Comparison of ENCODE assay signal across 30 cellular contexts in genomic region chr4:174314274-174314673, GRCh38.
"Had no signal": no experiment of that assay in that cellular context is flagged by ENCODE, and none has a peak within 500 bp of the region (broad histone marks: within the 10 kb centered on the region; RNA-seq: fewer than 3 reads in every experiment).

No MANE protein-coding gene starts in this region.

- ATAC-seq: activated CD8-positive, alpha-beta T cell treated with anti-CD3 and anti-CD28 coated beads, Interleukin-2, amount 10 ng/mL, durations not matched to agents 7 days and 5 days; activated T-cell treated with anti-CD3 and anti-CD28 coated beads, Interleukin-2, amount 50 U/mL, for 72 hours; body of pancreas; gastroesophageal sphincter; natural killer cell treated with Interleukin-12 subunit alpha and Interleukin-12 subunit beta and Interleukin-15 and Interleukin-18, amount 100 ng/mL, for 72 hours; stimulated activated memory B cell treated with anti-CD40 and anti-IgM and Interleukin-4, amounts not matched to agents 10 μg/mL and 1 μg/mL and 100 μg/mL, for 72 hours; stimulated activated naive CD8-positive, alpha-beta T cell treated with anti-CD3 and anti-CD28 coated beads, Interleukin-15, amount 100 ng/mL, for 72 hours had no signal

- H2AFZ ChIP-seq: hepatocyte had no signal

- H3K79me2 ChIP-seq: hepatocyte had no signal

- H3K9me3 ChIP-seq: body of pancreas, gastroesophageal sphincter, right lobe of liver, uterus had no signal

- H3K4me1 ChIP-seq: body of pancreas, gastroesophageal sphincter, right lobe of liver, uterus had no signal

- H3K4me3 Mint-ChIP-seq: activated CD8-positive, alpha-beta T cell treated with anti-CD3 and anti-CD28 coated beads, Interleukin-2, amount 10 ng/mL, durations not matched to agents 7 days and 5 days; activated naive CD8-positive, alpha-beta T cell; activated T-cell treated with anti-CD3 and anti-CD28 coated beads, Interleukin-2, amount 50 U/mL, for 72 hours; memory B cell; natural killer cell treated with Interleukin-12 subunit alpha and Interleukin-12 subunit beta and Interleukin-15 and Interleukin-18, amount 100 ng/mL, for 72 hours; stimulated activated memory B cell treated with anti-CD40 and anti-IgM and Interleukin-4, amounts not matched to agents 10 μg/mL and 1 μg/mL and 100 μg/mL, for 72 hours; stimulated activated naive CD8-positive, alpha-beta T cell treated with anti-CD3 and anti-CD28 coated beads, Interleukin-15, amount 100 ng/mL, for 72 hours; type B pancreatic cell; WTC11 had no signal

- DNase-seq: activated CD4-positive, alpha-beta T cell treated with anti-CD3 and anti-CD28 coated beads for 1 hour; activated CD8-positive, alpha-beta T cell treated with anti-CD3 and anti-CD28 coated beads, Interleukin-2, amount 10 ng/mL, durations not matched to agents 7 days and 5 days; activated effector memory CD4-positive, alpha-beta T cell treated with Interleukin-2 at 50 U/mL for 16 hours; activated naive CD4-positive, alpha-beta T cell treated with Interleukin-2 at 50 U/mL for 16 hours; activated T-cell treated with anti-CD3 and anti-CD28 coated beads for 4 hours; activated T-cell treated with anti-CD3 and anti-CD28 coated beads, Interleukin-2, amount 50 U/mL, for 72 hours; anterior cingulate cortex; body of pancreas; dermis blood vessel endothelial cell; effector CD4-positive, alpha-beta T cell; posterior cingulate gyrus; right lobe of liver; small intestine; stimulated activated CD4-positive, alpha-beta T cell treated with anti-CD3 and anti-CD28 coated beads, Interleukin-1b, Interleukin-23, amount 100 ng/mL, for 48 hours; stimulated activated CD4-positive, alpha-beta T cell treated with anti-CD3 and anti-CD28 coated beads, Interleukin-4, amount 100 ng/mL, for 4 hours; stimulated activated CD8-positive, alpha-beta memory T cell treated with anti-CD3 and anti-CD28 coated beads, Interleukin-4, amount 100 ng/mL, for 48 hours; stimulated activated naive CD8-positive, alpha-beta T cell treated with anti-CD3 and anti-CD28 coated beads, Interleukin-15, amount 100 ng/mL, for 72 hours; substantia nigra; T-helper 2 cell; uterus had no signal

- H3K27ac Mint-ChIP-seq: activated CD8-positive, alpha-beta T cell treated with anti-CD3 and anti-CD28 coated beads, Interleukin-2, amount 10 ng/mL, durations not matched to agents 7 days and 5 days; activated T-cell treated with anti-CD3 and anti-CD28 coated beads, Interleukin-2, amount 50 U/mL, for 72 hours; memory B cell; natural killer cell treated with Interleukin-12 subunit alpha and Interleukin-12 subunit beta and Interleukin-15 and Interleukin-18, amount 100 ng/mL, for 72 hours; stimulated activated memory B cell treated with anti-CD40 and anti-IgM and Interleukin-4, amounts not matched to agents 10 μg/mL and 1 μg/mL and 100 μg/mL, for 72 hours; stimulated activated naive CD8-positive, alpha-beta T cell treated with anti-CD3 and anti-CD28 coated beads, Interleukin-15, amount 100 ng/mL, for 72 hours; type B pancreatic cell; WTC11 had no signal

- H3K4me3 ChIP-seq: body of pancreas, gastroesophageal sphincter, hepatocyte, right lobe of liver, uterus had no signal

- H3K36me3 ChIP-seq: uterus had no signal

- FAIRE-seq: colon, endometrium, small intestine had no signal

- H3K4me2 ChIP-seq: hepatocyte had no signal

- H3K27me3 Mint-ChIP-seq: activated naive CD8-positive, alpha-beta T cell; memory B cell; natural killer cell treated with Interleukin-12 subunit alpha and Interleukin-12 subunit beta and Interleukin-15 and Interleukin-18, amount 100 ng/mL, for 72 hours; stimulated activated memory B cell treated with anti-CD40 and anti-IgM and Interleukin-4, amounts not matched to agents 10 μg/mL and 1 μg/mL and 100 μg/mL, for 72 hours; stimulated activated naive CD8-positive, alpha-beta T cell treated with anti-CD3 and anti-CD28 coated beads, Interleukin-15, amount 100 ng/mL, for 72 hours; type B pancreatic cell had no signal

- H3K27me3 ChIP-seq: body of pancreas, gastroesophageal sphincter, hepatocyte, right lobe of liver, uterus had no signal

- H3K4me1 Mint-ChIP-seq: memory B cell; stimulated activated memory B cell treated with anti-CD40 and anti-IgM and Interleukin-4, amounts not matched to agents 10 μg/mL and 1 μg/mL and 100 μg/mL, for 72 hours; stimulated activated naive CD8-positive, alpha-beta T cell treated with anti-CD3 and anti-CD28 coated beads, Interleukin-15, amount 100 ng/mL, for 72 hours had no signal

- H3K27ac ChIP-seq: body of pancreas, gastroesophageal sphincter, hepatocyte, right lobe of liver, uterus had no signal

- H3K9me3 Mint-ChIP-seq: activated T-cell treated with anti-CD3 and anti-CD28 coated beads, Interleukin-2, amount 50 U/mL, for 72 hours; memory B cell; natural killer cell treated with Interleukin-12 subunit alpha and Interleukin-12 subunit beta and Interleukin-15 and Interleukin-18, amount 100 ng/mL, for 72 hours; stimulated activated memory B cell treated with anti-CD40 and anti-IgM and Interleukin-4, amounts not matched to agents 10 μg/mL and 1 μg/mL and 100 μg/mL, for 72 hours; stimulated activated naive CD8-positive, alpha-beta T cell treated with anti-CD3 and anti-CD28 coated beads, Interleukin-15, amount 100 ng/mL, for 72 hours; type B pancreatic cell; WTC11 had no signal
